Comparison of ENCODE assay signal across 17 cellular contexts in genomic region chr14:91380116-91380515, GRCh38. TPM values are rescaled to one million over a fixed set of nuclear protein-coding genes. Genes with fewer than 3 reads are reported as not detected.
DNase-seq lines count a peak whose midpoint lies in the region; ATAC-seq and TF ChIP-seq lines count a peak whose summit lies in the region.
"Had no signal": no experiment of that assay in that cellular context is flagged by ENCODE, and none has a peak within 500 bp of the region (broad histone marks: within the 10 kb centered on the region; RNA-seq: fewer than 3 reads in every experiment).

No MANE protein-coding gene starts in this region.

- H3K4me3 ChIP-seq in prostate gland, result no peak overlapping the region
- no peak overlapping the region for H3K4me3 ChIP-seq in mesendoderm (ENCODE audit: low read length)
- no peak overlapping the region for H3K4me3 ChIP-seq in sigmoid colon
- H3K4me3 ChIP-seq: A549, left ventricle myocardium inferior, stomach, uterus had no signal

- no peak for DNase-seq in activated CD8-positive, alpha-beta memory T cell treated with anti-CD3 and anti-CD28 coated beads, Interleukin-2, amount 10 ng/mL, durations not matched to agents 7 days and 5 days
- no peak for DNase-seq in activated CD8-positive, alpha-beta memory T cell treated with anti-CD3 and anti-CD28 coated beads for 24 hours
- DNase-seq in RWPE1 (ENCODE audit: low spot score), result no peak
- DNase-seq in effector memory CD8-positive, alpha-beta T cell, result no peak
- DNase-seq in prostate gland (ENCODE audit: low spot score), result no peak
- DNase-seq in mesendoderm, result no peak
- no peak for DNase-seq in NCI-H1694 treated with DMSO at 0.1 percent for 48 hours (lab: John Stamatoyannopoulos, UW)
- no peak for DNase-seq in sigmoid colon
- DNase-seq: activated naive CD4-positive, alpha-beta T cell treated with anti-CD3 and anti-CD28 coated beads, Interleukin-2, amount 10 ng/mL, durations not matched to agents 7 days and 5 days; Caco-2; HFFc6; NCI-H1436 treated with DMSO at 0.1 percent for 48 hours; stomach; T-helper 1 cell had no signal

- no peaks in the 10 kb centered on the region for H3K9me3 ChIP-seq in prostate gland
- H3K9me3 ChIP-seq in sigmoid colon, result no peaks in the 10 kb centered on the region
- H3K9me3 ChIP-seq: A549, Caco-2, left ventricle myocardium inferior, stomach, uterus had no signal

- H3K4me1 ChIP-seq in prostate gland (replicated peaks), result peaks cover 37% of the 10 kb centered on the region
- peaks cover 18% of the 10 kb centered on the region for H3K4me1 ChIP-seq in mesendoderm (ENCODE audit: control insufficient read depth, low read depth, low read length)
- H3K4me1 ChIP-seq in sigmoid colon, result peaks cover 0 to 22% (median 16%) of the 10 kb centered on the region in 4 donors
- H3K4me1 ChIP-seq: Caco-2, uterus had no signal

- H4K8ac ChIP-seq in mesendoderm (ENCODE audit: low read depth, low read length), result no peak overlapping the region

- no peak for ATAC-seq in activated CD8-positive, alpha-beta memory T cell treated with anti-CD3 and anti-CD28 coated beads, Interleukin-2, amount 10 ng/mL, durations not matched to agents 7 days and 5 days
- ATAC-seq in effector memory CD8-positive, alpha-beta T cell (replicated peaks), result no peak
- ATAC-seq: A549 had no signal

- peaks cover 72% of the 10 kb centered on the region for H3K79me2 ChIP-seq in mesendoderm (ENCODE audit: control insufficient read depth, insufficient read depth, low read length)

- WGBS in prostate gland, result 52% methylated on average over 5 of the region's 5 CpGs
- no CpG with 5 or more reads among the region's 5 CpGs for WGBS in mesendoderm (ENCODE audit: extremely low coverage, insufficient coverage, low lambda C conversion rate)
- 91 to 92% methylated on average over 5 of the region's 5 CpGs for whole genome bisulfite sequencing in sigmoid colon, 2 donors

- no peak for TF ChIP-seq EP300 in sigmoid colon (IDR thresholded peaks at IDR 0.05)

- H2BK15ac ChIP-seq in mesendoderm (replicated peaks; ENCODE audit: low read depth), result no peak overlapping the region

- TF ChIP-seq CTCF in RWPE1 (conservative IDR thresholded peaks at IDR 0.05; ENCODE audit: low read depth), result no peak
- TF ChIP-seq CTCF in prostate gland (IDR thresholded peaks at IDR 0.05), result peak in 1 of 4 experiments; percentile 19
- no peak for TF ChIP-seq CTCF in sigmoid colon (IDR thresholded peaks at IDR 0.05)

- no peak overlapping the region for H2BK5ac ChIP-seq in mesendoderm (ENCODE audit: low read length)

- H3K4me1 Mint-ChIP-seq in activated CD8-positive, alpha-beta memory T cell treated with anti-CD3 and anti-CD28 coated beads, Interleukin-2, amount 10 ng/mL, durations not matched to agents 7 days and 5 days, result peaks cover 98% of the 10 kb centered on the region
- peaks cover 94 to 98% of the 10 kb centered on the region in 2 donors for H3K4me1 Mint-ChIP-seq in effector memory CD8-positive, alpha-beta T cell (ENCODE audit: low read depth in 2 of 2)

- no peaks in the 10 kb centered on the region for H3K27me3 Mint-ChIP-seq in activated CD8-positive, alpha-beta memory T cell treated with anti-CD3 and anti-CD28 coated beads, Interleukin-2, amount 10 ng/mL, durations not matched to agents 7 days and 5 days
- H3K27me3 Mint-ChIP-seq in effector memory CD8-positive, alpha-beta T cell, result no peaks in the 10 kb centered on the region
- H3K27me3 Mint-ChIP-seq: activated naive CD4-positive, alpha-beta T cell treated with anti-CD3 and anti-CD28 coated beads, Interleukin-2, amount 10 ng/mL, durations not matched to agents 7 days and 5 days had no signal

- H3K36me3 Mint-ChIP-seq in activated CD8-positive, alpha-beta memory T cell treated with anti-CD3 and anti-CD28 coated beads, Interleukin-2, amount 10 ng/mL, durations not matched to agents 7 days and 5 days, result peaks cover 37% of the 10 kb centered on the region
- peaks cover 77% of the 10 kb centered on the region for H3K36me3 Mint-ChIP-seq in effector memory CD8-positive, alpha-beta T cell (ENCODE audit: insufficient read depth)

- H3K79me1 ChIP-seq in mesendoderm (ENCODE audit: low read length), result peaks cover 35% of the 10 kb centered on the region

- H3K27ac Mint-ChIP-seq in activated CD8-positive, alpha-beta memory T cell treated with anti-CD3 and anti-CD28 coated beads, Interleukin-2, amount 10 ng/mL, durations not matched to agents 7 days and 5 days, result peak overlapping the region; percentile 67
- peak overlapping the region; percentile 92 to 99 for H3K27ac Mint-ChIP-seq in effector memory CD8-positive, alpha-beta T cell
- H3K27ac Mint-ChIP-seq: activated naive CD4-positive, alpha-beta T cell treated with anti-CD3 and anti-CD28 coated beads, Interleukin-2, amount 10 ng/mL, durations not matched to agents 7 days and 5 days; HFFc6 had no signal

- no peaks in the 10 kb centered on the region for H3K9me3 Mint-ChIP-seq in activated CD8-positive, alpha-beta memory T cell treated with anti-CD3 and anti-CD28 coated beads, Interleukin-2, amount 10 ng/mL, durations not matched to agents 7 days and 5 days (ENCODE audit: low read depth)
- no peaks in the 10 kb centered on the region for H3K9me3 Mint-ChIP-seq in effector memory CD8-positive, alpha-beta T cell
- H3K9me3 Mint-ChIP-seq: activated naive CD4-positive, alpha-beta T cell treated with anti-CD3 and anti-CD28 coated beads, Interleukin-2, amount 10 ng/mL, durations not matched to agents 7 days and 5 days; HFFc6 had no signal

- H3K4ac ChIP-seq in mesendoderm (ENCODE audit: low read depth, low read length), result no peak overlapping the region

- POLR2A ChIA-PET in RWPE1 (lab: Yijun Ruan, JAX; ENCODE audit: low non-redundant PET), result no interaction called here

- peak overlapping the region; percentile 49; the same call in 1 of the 2 replicates for H3K27ac ChIP-seq in RWPE1
- H3K27ac ChIP-seq in prostate gland, result peak overlapping the region; percentile 29 to 47
- H3K27ac ChIP-seq in mesendoderm (ENCODE audit: low read depth, low read length), result no peak overlapping the region
- no peak overlapping the region for H3K27ac ChIP-seq in sigmoid colon
- H3K27ac ChIP-seq: A549, left ventricle myocardium inferior had no signal

- no peak overlapping the region for H3K56ac ChIP-seq in mesendoderm (ENCODE audit: low read length)

- H3K4me3 Mint-ChIP-seq in activated CD8-positive, alpha-beta memory T cell treated with anti-CD3 and anti-CD28 coated beads, Interleukin-2, amount 10 ng/mL, durations not matched to agents 7 days and 5 days, result no peak overlapping the region
- H3K4me3 Mint-ChIP-seq in effector memory CD8-positive, alpha-beta T cell, result peak overlapping the region; percentile 74 to 77
- H3K4me3 Mint-ChIP-seq: activated naive CD4-positive, alpha-beta T cell treated with anti-CD3 and anti-CD28 coated beads, Interleukin-2, amount 10 ng/mL, durations not matched to agents 7 days and 5 days; HFFc6 had no signal

- CTCF ChIA-PET in activated CD8-positive, alpha-beta memory T cell treated with anti-CD3 and anti-CD28 coated beads, Interleukin-2, amount 10 ng/mL, durations not matched to agents 7 days and 5 days (lab: Charles Lee), result interaction anchor here (1.4 to 16.4 kb wide), 4 partner anchors 18 to 38 kb away, joined by 3 to 238 read pairs (median 6); partner anchors contain the start of gene CCDC88C
- CTCF ChIA-PET in RWPE1 (lab: Yijun Ruan, JAX), result no interaction called here

- intact Hi-C loops in prostate gland (cut with DNase I) (no loop called here), sigmoid colon (cut with DNase I) (no loop called here)

- no peak overlapping the region for H3K23ac ChIP-seq in mesendoderm (ENCODE audit: low read length)

- TF ChIP-seq POLR2A in prostate gland (IDR thresholded peaks at IDR 0.05) (no peak), sigmoid colon (IDR thresholded peaks at IDR 0.05) (no peak)

- no peak overlapping the region for H3K9ac ChIP-seq in mesendoderm (ENCODE audit: low read length)

- H4K5ac ChIP-seq in mesendoderm (ENCODE audit: low read length), result no peak overlapping the region

- H3K18ac ChIP-seq in mesendoderm (ENCODE audit: low read length), result no peak overlapping the region

- H2AK5ac ChIP-seq in mesendoderm (ENCODE audit: low read length), result no peak overlapping the region

- no peak overlapping the region for H2BK120ac ChIP-seq in mesendoderm (ENCODE audit: low read depth, low read length)

- no peaks in the 10 kb centered on the region for H3K36me3 ChIP-seq in prostate gland
- no peaks in the 10 kb centered on the region for H3K36me3 ChIP-seq in mesendoderm (ENCODE audit: control insufficient read depth, insufficient read depth, low read length)
- H3K36me3 ChIP-seq in sigmoid colon, result no peaks in the 10 kb centered on the region
- H3K36me3 ChIP-seq: left ventricle myocardium inferior, stomach, uterus had no signal

- H3K4me2 ChIP-seq in mesendoderm (ENCODE audit: low read length), result no peak overlapping the region
- H3K4me2 ChIP-seq: A549 had no signal

- H3K27me3 ChIP-seq in prostate gland (replicated peaks; ENCODE audit: insufficient read depth), result no peaks in the 10 kb centered on the region
- H3K27me3 ChIP-seq in mesendoderm (ENCODE audit: insufficient read depth, low read length, poor library complexity), result no peaks in the 10 kb centered on the region
- H3K27me3 ChIP-seq in sigmoid colon, result no peaks in the 10 kb centered on the region
- H3K27me3 ChIP-seq: stomach, uterus had no signal

RNA-seq across cellular contexts. Expression of gene CCDC88C, which starts 37.5 kb away (rescaled TPM):
- 100 to 1,000 TPM; 151 to 214 TPM for total RNA-seq in activated CD8-positive, alpha-beta memory T cell treated with anti-CD3 and anti-CD28 coated beads, Interleukin-2, amount 10 ng/mL, durations not matched to agents 7 days and 5 days
- total RNA-seq in prostate gland (10 to 100 TPM; 32.5 to 54.4 TPM), sigmoid colon (1 to 10 TPM in 3 of 4 donors, under 1 TPM in 1; 0.95 to 3.9 (median 1.4) TPM)
- 19.8 TPM for polyA plus RNA-seq in mesendoderm (2013, experiment 1 of 2)
- polyA plus RNA-seq in mesendoderm (2013, experiment 2 of 2), result 20.9 TPM
- 10 to 100 TPM; 14.4 to 45.7 (median 21.0) TPM for polyA plus RNA-seq in sigmoid colon

Comparison
In these comparisons a context has a peak if more than half of its experiments do, and no peak if none do; other contexts are left out.
1. H3K27ac ChIP-seq: peak in RWPE1 (single experiment) and prostate gland (2 of 2); none in mesendoderm (single experiment) and sigmoid colon (0 of 4).
2. RNA of gene CCDC88C, which starts 37.5 kb away (total RNA-seq): 151 to 214 TPM in activated CD8-positive, alpha-beta memory T cell treated with anti-CD3 and anti-CD28 coated beads, Interleukin-2, amount 10 ng/mL, durations not matched to agents 7 days and 5 days and 32.5 to 54.4 TPM in prostate gland; 0.95 to 3.9 TPM in sigmoid colon; every median in the first group is over 4 times any median in the second.